In genomic region chr9:69945671-69946141, GRCh38 we compare ENCODE assay signal across 10 cellular contexts.
DNase-seq lines count a peak whose midpoint lies in the region; ATAC-seq and TF ChIP-seq lines count a peak whose summit lies in the region.
"Had no signal": no experiment of that assay in that cellular context is flagged by ENCODE, and none has a peak within 500 bp of the region (broad histone marks: within the 10 kb centered on the region; RNA-seq: fewer than 3 reads in every experiment).

No MANE protein-coding gene starts in this region.

- no peaks in the 10 kb centered on the region for H3K9me3 ChIP-seq in mammary epithelial cell (replicated peaks; ENCODE audit: insufficient read depth, low read length)
- no peaks in the 10 kb centered on the region for H3K9me3 ChIP-seq in lower lobe of right lung
- H3K9me3 ChIP-seq in transverse colon = no peaks in the 10 kb centered on the region

- TF ChIP-seq POLR2A in transverse colon (IDR thresholded peaks at IDR 0.05) = no peak

- H3K27me3 Mint-ChIP-seq in activated naive CD8-positive, alpha-beta T cell treated with anti-CD3 and anti-CD28 coated beads for 36 hours = peaks cover 10% of the 10 kb centered on the region

- H3K9ac ChIP-seq in mammary epithelial cell (ENCODE audit: insufficient read depth, low read length) = no peak overlapping the region

- H3K79me2 ChIP-seq in mammary epithelial cell (ENCODE audit: insufficient read depth, low read length) = no peaks in the 10 kb centered on the region

- H3K4me3 ChIP-seq in mammary epithelial cell (replicated peaks in 1 of 3; ENCODE audit: insufficient read depth in 1 of 3, low read depth in 2 of 3, low read length in 3 of 3) = no peak overlapping the region
- H3K4me3 ChIP-seq in lower lobe of right lung = no peak overlapping the region
- H3K4me3 ChIP-seq in transverse colon = no peak overlapping the region

- H3K4me3 Mint-ChIP-seq in activated naive CD8-positive, alpha-beta T cell treated with anti-CD3 and anti-CD28 coated beads for 36 hours = no peak overlapping the region

- no peak overlapping the region for H3K27ac Mint-ChIP-seq in activated naive CD8-positive, alpha-beta T cell treated with anti-CD3 and anti-CD28 coated beads for 36 hours

- WGBS in mammary epithelial cell (ENCODE audit: low coverage, missing lambda C conversion rate) = 43% methylated on average over 1 of the region's 1 CpG
- WGBS in transverse colon (ENCODE audit: low coverage in 1 of 2), 2 donors = 0 to 3% methylated on average over 1 of the region's 1 CpG

- no peak for TF ChIP-seq EP300 in transverse colon (IDR thresholded peaks at IDR 0.05; ENCODE audit: low read depth)

- no peak overlapping the region for H2AFZ ChIP-seq in mammary epithelial cell (ENCODE audit: low read depth, low read length)

- intact Hi-C loops in mammary epithelial cell (cut with micrococcal nuclease) (no loop called here), lower lobe of right lung (cut with DNase I) (no loop called here), transverse colon (cut with DNase I; ENCODE audit: low total_unique reads) (no loop called here)

- no peaks in the 10 kb centered on the region for H3K27me3 ChIP-seq in mammary epithelial cell (ENCODE audit: insufficient read depth, low read length)
- no peaks in the 10 kb centered on the region for H3K27me3 ChIP-seq in lower lobe of right lung (ENCODE audit: low read depth)
- no peaks in the 10 kb centered on the region for H3K27me3 ChIP-seq in transverse colon

- TF ChIP-seq CTCF in mammary epithelial cell (conservative IDR thresholded peaks at IDR 0.05 in 1 of 2, IDR thresholded peaks at IDR 0.05 in 1 of 2; ENCODE audit: extremely low read depth in 1 of 2, insufficient read depth in 1 of 2, low read depth in 1 of 2, low read length in 2 of 2) (no peak), lower lobe of right lung (IDR thresholded peaks at IDR 0.05) (no peak), transverse colon (IDR thresholded peaks at IDR 0.05) (no peak)

- CTCF ChIA-PET in mammary epithelial cell (lab: Charles Lee; ENCODE audit: low non-redundant PET) = no interaction called here

- no peak overlapping the region for H3K4me2 ChIP-seq in mammary epithelial cell (ENCODE audit: insufficient read depth, low read depth, low read length)

- no peaks in the 10 kb centered on the region for H3K36me3 Mint-ChIP-seq in activated naive CD8-positive, alpha-beta T cell treated with anti-CD3 and anti-CD28 coated beads for 36 hours

- no TSS peak for BruUV-seq in mammary epithelial cell (replicated peaks; lab: Mats Ljungman, UMichigan)

- H3K36me3 ChIP-seq in mammary epithelial cell (ENCODE audit: insufficient read depth, low read length) (no peaks in the 10 kb centered on the region), lower lobe of right lung (no peaks in the 10 kb centered on the region), transverse colon (no peaks in the 10 kb centered on the region)

- in situ Hi-C loops in mammary epithelial cell (cut with MboI; ENCODE audit: low sequenced_read_pairs in 2 of 2) = no loop called here
- in situ Hi-C loops in transverse colon (cut with MboI; ENCODE audit: low pct_ligation_motif_present in 1 of 4, low pct_unique_long_range_greater_than_20kb in 1 of 4, low sequenced_read_pairs in 3 of 4) = no loop called here

- DNase-seq in NCI-H748 (lab: John Stamatoyannopoulos, UW; ENCODE audit: unreplicated experiment) (peak; percentile 37), NCI-H748 treated with DMSO at 0.1 percent for 48 hours (lab: John Stamatoyannopoulos, UW) (no peak), mammary epithelial cell (no peak), lower lobe of right lung (peak; percentile 54), transverse colon (peak; percentile 25), DMS79 (lab: John Stamatoyannopoulos, UW) (no peak)
- no peak for DNase-seq in activated naive CD8-positive, alpha-beta T cell treated with anti-CD3 and anti-CD28 coated beads for 36 hours
- no peak for DNase-seq in stimulated activated CD4-positive, alpha-beta T cell treated with anti-CD3 and anti-CD28 coated beads, Interleukin-4, amount 100 ng/mL, for 4 hours
- DNase-seq: Kasumi-1, SHP77 had no signal

- H3K27ac ChIP-seq in mammary epithelial cell (ENCODE audit: insufficient read depth, low read depth, low read length) (peak overlapping the region; percentile 23), lower lobe of right lung (no peak overlapping the region), transverse colon (peak overlapping the region in 2 of 4 donors; percentile 15 to 26)

- peak; percentile 52 to 82 for ATAC-seq in lower lobe of right lung

- no peaks in the 10 kb centered on the region for H3K9me3 Mint-ChIP-seq in activated naive CD8-positive, alpha-beta T cell treated with anti-CD3 and anti-CD28 coated beads for 36 hours

- no peaks in the 10 kb centered on the region for H3K4me1 Mint-ChIP-seq in activated naive CD8-positive, alpha-beta T cell treated with anti-CD3 and anti-CD28 coated beads for 36 hours

- H4K20me1 ChIP-seq in mammary epithelial cell (ENCODE audit: insufficient read depth, low read length) = no peaks in the 10 kb centered on the region

- dilution Hi-C loops in mammary epithelial cell (cut with HindIII; ENCODE audit: low sequenced_read_pairs) = no loop called here

- H3K4me1 ChIP-seq in mammary epithelial cell (ENCODE audit: insufficient read depth, low read length) = peaks cover 11% of the 10 kb centered on the region
- H3K4me1 ChIP-seq in lower lobe of right lung = no peaks in the 10 kb centered on the region
- H3K4me1 ChIP-seq in transverse colon = no peaks in the 10 kb centered on the region

Comparison
In these comparisons a context has a peak if more than half of its experiments do, and no peak if none do; other contexts are left out.
1. DNase-seq: peak in NCI-H748 (single experiment), lower lobe of right lung (single experiment) and transverse colon (single experiment); none in NCI-H748 treated with DMSO at 0.1 percent for 48 hours (single experiment), mammary epithelial cell (single experiment), DMS79 (single experiment), activated naive CD8-positive, alpha-beta T cell treated with anti-CD3 and anti-CD28 coated beads for 36 hours (single experiment) and stimulated activated CD4-positive, alpha-beta T cell treated with anti-CD3 and anti-CD28 coated beads, Interleukin-4, amount 100 ng/mL, for 4 hours (0 of 2).